Comparison of ENCODE assay signal across 28 cellular contexts in the genomic region with DNA sequence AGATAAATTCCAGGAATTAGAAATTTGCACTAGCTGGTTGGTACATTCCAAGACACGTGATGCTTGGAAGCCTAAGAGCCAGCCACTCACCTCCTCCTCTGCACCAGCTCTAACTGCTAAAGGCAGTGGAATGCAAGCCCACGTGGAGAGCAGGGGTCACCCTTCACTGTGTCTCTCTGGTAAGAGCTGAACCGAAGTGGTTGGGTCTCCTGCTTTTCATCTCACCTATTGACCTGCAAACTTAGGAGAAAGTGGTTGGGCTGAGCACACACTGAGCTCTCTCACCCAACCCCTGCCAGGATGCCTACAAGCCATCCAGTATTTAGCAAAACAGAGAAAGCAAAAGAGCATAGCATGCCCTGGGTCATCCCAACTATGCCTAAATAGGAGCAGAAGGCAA. TPM values are rescaled to one million over a fixed set of nuclear protein-coding genes. Genes with fewer than 3 reads are reported as not detected.
"Had no signal": no experiment of that assay in that cellular context is flagged by ENCODE, and none has a peak within 500 bp of the region (broad histone marks: within the 10 kb centered on the region; RNA-seq: fewer than 3 reads in every experiment).

No MANE protein-coding gene starts in this region.

- DNase-seq: activated CD4-positive, alpha-beta T cell treated with anti-CD3 and anti-CD28 coated beads, Interleukin-2, amount 50 U/mL, for 1 hour; activated CD4-positive, CD25-positive, alpha-beta regulatory T cell treated with anti-CD3 and anti-CD28 coated beads, Interleukin-2, amount 50 U/mL, for 72 hours; activated CD8-positive, alpha-beta T cell treated with anti-CD3 and anti-CD28 coated beads, Interleukin-2, amount 10 ng/mL, durations not matched to agents 7 days and 5 days; activated gamma-delta T cell; activated naive CD4-positive, alpha-beta T cell treated with anti-CD3 and anti-CD28 coated beads, Interleukin-2, amount 50 U/mL, for 16 hours; activated naive CD8-positive, alpha-beta T cell treated with anti-CD3 and anti-CD28 coated beads, Interleukin-2, amount 50 U/mL, for 24 hours; foreskin fibroblast; hippocampal formation; left colon; naive thymus-derived CD8-positive, alpha-beta T cell; retina; stimulated activated CD4-positive, alpha-beta T cell treated with anti-CD3 and anti-CD28 coated beads, Interleukin-4, amount 100 ng/mL, for 1 hour; stimulated activated naive CD4-positive, alpha-beta T cell treated with Interleukin-2 at 50 U/mL for 16 hours; SW 1271; T-helper 2 cell; upper lobe of left lung had no signal

- H3K36me3 Mint-ChIP-seq: mesothelial cell of epicardium; naive thymus-derived CD8-positive, alpha-beta T cell had no signal

- H3K36me3 ChIP-seq: cardiac muscle cell, thoracic aorta, upper lobe of left lung had no signal

- H3K9me3 Mint-ChIP-seq: activated naive CD8-positive, alpha-beta T cell treated with anti-CD3 and anti-CD28 coated beads, Interleukin-2, amount 50 U/mL, for 24 hours; activated T-helper 1 cell treated with anti-CD3 and anti-CD28 coated beads, Interleukin-12 subunit alpha, Interleukin-12 subunit beta, Interleukin-2, Interleukin-4 antibody, amounts not matched to agents 30 ng/mL and 10 ng/mL and 1 ng/mL, durations not matched to agents 14 hours and 24 hours and 36 hours; mesothelial cell of epicardium; naive thymus-derived CD8-positive, alpha-beta T cell had no signal

- H3K27ac Mint-ChIP-seq: activated CD8-positive, alpha-beta T cell treated with anti-CD3 and anti-CD28 coated beads, Interleukin-2, amount 10 ng/mL, durations not matched to agents 7 days and 5 days; activated naive CD8-positive, alpha-beta T cell treated with anti-CD3 and anti-CD28 coated beads, Interleukin-2, amount 50 U/mL, for 24 hours; activated T-helper 1 cell treated with anti-CD3 and anti-CD28 coated beads, Interleukin-12 subunit alpha, Interleukin-12 subunit beta, Interleukin-2, Interleukin-4 antibody, amounts not matched to agents 30 ng/mL and 10 ng/mL and 1 ng/mL, durations not matched to agents 14 hours and 24 hours and 36 hours; mesothelial cell of epicardium; naive thymus-derived CD8-positive, alpha-beta T cell; progenitor cell of endocrine pancreas had no signal

- H3K4me1 Mint-ChIP-seq: activated naive CD8-positive, alpha-beta T cell treated with anti-CD3 and anti-CD28 coated beads, Interleukin-2, amount 50 U/mL, for 24 hours; mesothelial cell of epicardium; naive thymus-derived CD8-positive, alpha-beta T cell had no signal

- H3K4me1 ChIP-seq: upper lobe of left lung had no signal

- H3K27ac ChIP-seq: cardiac muscle cell, thoracic aorta, upper lobe of left lung, VCaP had no signal

- ATAC-seq: activated CD8-positive, alpha-beta T cell treated with anti-CD3 and anti-CD28 coated beads, Interleukin-2, amount 10 ng/mL, durations not matched to agents 7 days and 5 days; activated naive CD8-positive, alpha-beta T cell treated with anti-CD3 and anti-CD28 coated beads, Interleukin-2, amount 50 U/mL, for 24 hours; left colon; naive thymus-derived CD8-positive, alpha-beta T cell had no signal

- H3K4me3 ChIP-seq: cardiac muscle cell, thoracic aorta, upper lobe of left lung had no signal

- H3K27me3 ChIP-seq: cardiac muscle cell, upper lobe of left lung had no signal

- H3K9me3 ChIP-seq: thoracic aorta, upper lobe of left lung had no signal

- H3K4me3 Mint-ChIP-seq: activated CD8-positive, alpha-beta T cell treated with anti-CD3 and anti-CD28 coated beads, Interleukin-2, amount 10 ng/mL, durations not matched to agents 7 days and 5 days; activated naive CD8-positive, alpha-beta T cell treated with anti-CD3 and anti-CD28 coated beads, Interleukin-2, amount 50 U/mL, for 24 hours; activated T-helper 1 cell treated with anti-CD3 and anti-CD28 coated beads, Interleukin-12 subunit alpha, Interleukin-12 subunit beta, Interleukin-2, Interleukin-4 antibody, amounts not matched to agents 30 ng/mL and 10 ng/mL and 1 ng/mL, durations not matched to agents 14 hours and 24 hours and 36 hours; mesothelial cell of epicardium; naive thymus-derived CD8-positive, alpha-beta T cell had no signal

RNA-seq across cellular contexts. Expression of a gene that starts 19.3 kb away (rescaled TPM):
- total RNA-seq: activated CD8-positive, alpha-beta T cell treated with anti-CD3 and anti-CD28 coated beads, Interleukin-2, amount 10 ng/mL, durations not matched to agents 7 days and 5 days; activated T-helper 1 cell treated with anti-CD3 and anti-CD28 coated beads, Interleukin-12 subunit alpha, Interleukin-12 subunit beta, Interleukin-2, Interleukin-4 antibody, amounts not matched to agents 30 ng/mL and 10 ng/mL and 1 ng/mL, durations not matched to agents 14 hours and 24 hours and 36 hours; cardiac muscle cell; chondrocyte; epithelial cell of proximal tubule; fibroblast of lung; left colon; lung microvascular endothelial cell; mesothelial cell of epicardium; naive thymus-derived CD8-positive, alpha-beta T cell; osteocyte; progenitor cell of endocrine pancreas; thoracic aorta had no signal
- polyA plus RNA-seq: cardiac muscle cell; fibroblast of lung; keratinocyte; naive thymus-derived CD8-positive, alpha-beta T cell had no signal

RNA-seq across cellular contexts. Expression of a gene that starts 27.1 kb away (rescaled TPM):
- total RNA-seq: activated CD8-positive, alpha-beta T cell treated with anti-CD3 and anti-CD28 coated beads, Interleukin-2, amount 10 ng/mL, durations not matched to agents 7 days and 5 days; activated T-helper 1 cell treated with anti-CD3 and anti-CD28 coated beads, Interleukin-12 subunit alpha, Interleukin-12 subunit beta, Interleukin-2, Interleukin-4 antibody, amounts not matched to agents 30 ng/mL and 10 ng/mL and 1 ng/mL, durations not matched to agents 14 hours and 24 hours and 36 hours; chondrocyte; epithelial cell of proximal tubule; fibroblast of lung; lung microvascular endothelial cell; naive thymus-derived CD8-positive, alpha-beta T cell; osteocyte; progenitor cell of endocrine pancreas; thoracic aorta had no signal
- polyA plus RNA-seq: cardiac muscle cell; fibroblast of lung; keratinocyte; naive thymus-derived CD8-positive, alpha-beta T cell had no signal
